In the genomic region with DNA sequence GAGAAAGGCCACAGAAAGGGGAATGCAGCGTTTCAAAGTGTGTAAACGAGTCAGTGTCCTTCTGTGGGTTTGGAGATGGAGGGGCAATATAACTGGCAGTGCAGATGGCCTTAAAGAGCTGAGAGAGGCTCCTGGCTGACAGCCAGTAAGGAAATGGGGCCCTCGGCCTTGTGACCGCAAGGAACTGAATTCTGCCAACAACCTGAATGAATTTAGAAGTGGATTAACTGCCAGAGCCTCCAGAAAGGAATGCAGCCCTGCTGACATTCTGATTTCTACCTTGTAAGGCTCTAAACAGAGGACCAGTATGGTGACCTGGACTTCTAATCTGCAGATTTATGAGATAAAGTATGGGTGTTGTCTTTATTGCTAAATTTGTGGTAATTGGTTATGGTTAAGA, we compare ENCODE assay signal across 8 cellular contexts. TPM values are rescaled to one million over a fixed set of nuclear protein-coding genes. Genes with fewer than 3 reads are reported as not detected.
DNase-seq lines count a peak whose midpoint lies in the region; ATAC-seq, FAIRE-seq and TF ChIP-seq lines count a peak whose summit lies in the region.

No MANE protein-coding gene starts in this region.

- H3K4me1 ChIP-seq in osteoblast (ENCODE audit: insufficient read depth, low read length) = peaks cover 14% of the 10 kb centered on the region
- no peaks in the 10 kb centered on the region for H3K4me1 ChIP-seq in effector memory CD4-positive, alpha-beta T cell (ENCODE audit: control insufficient read depth, insufficient read depth, low read length, poor library complexity, severe bottlenecking)
- H3K4me1 ChIP-seq in right lobe of liver = peaks cover 0 to 12% (median 0%) of the 10 kb centered on the region in 4 donors

- no peak overlapping the region for H3K4me3 ChIP-seq in osteoblast (ENCODE audit: insufficient read depth, low read length)
- no peak overlapping the region for H3K4me3 ChIP-seq in effector memory CD4-positive, alpha-beta T cell (ENCODE audit: insufficient read depth, low read depth, low read length, poor library complexity, severe bottlenecking)
- no peak overlapping the region for H3K4me3 ChIP-seq in right lobe of liver

- H3K36me3 ChIP-seq in osteoblast (ENCODE audit: insufficient read depth, low read length) (no peaks in the 10 kb centered on the region), right lobe of liver (no peaks in the 10 kb centered on the region)
- H3K36me3 ChIP-seq in effector memory CD4-positive, alpha-beta T cell (ENCODE audit: control insufficient read depth, insufficient read depth, low read length) = no peaks in the 10 kb centered on the region

- ATAC-seq in GM18505 (IDR thresholded peaks at IDR 0.05; ENCODE audit: unreplicated experiment) (peak; percentile 55), right lobe of liver (no peak)

- H4K20me1 ChIP-seq in osteoblast (ENCODE audit: insufficient read depth, low read length) = no peaks in the 10 kb centered on the region

- peak overlapping the region in 4 of 5 experiments; percentile 1 to 85 (median 72) for H3K27ac Mint-ChIP-seq in brain

- H3K79me2 ChIP-seq in osteoblast (ENCODE audit: insufficient read depth, low read length) = no peaks in the 10 kb centered on the region

- WGBS in right lobe of liver (ENCODE audit: insufficient coverage, low coverage, low lambda C conversion rate, missing lambda C conversion rate) = 27% methylated on average over 4 of the region's 4 CpGs

- DNase-seq in LHCN-M2 (ENCODE audit: low read depth) (peak; percentile 37), osteoblast (ENCODE audit: insufficient read length, low spot score, missing footprints) (no peak), HTR-8/SVneo (ENCODE audit: insufficient read length, low spot score) (no peak), GM12892 (ENCODE audit: insufficient read length) (no peak), right lobe of liver (no peak)
- no peak for DNase-seq in effector memory CD4-positive, alpha-beta T cell

- no peaks in the 10 kb centered on the region for H3K9me3 Mint-ChIP-seq in brain

- no peaks in the 10 kb centered on the region for H3K27me3 Mint-ChIP-seq in brain

- H3K9me3 ChIP-seq in osteoblast (ENCODE audit: low read depth, low read length) (no peaks in the 10 kb centered on the region), right lobe of liver (no peaks in the 10 kb centered on the region)
- no peaks in the 10 kb centered on the region for H3K9me3 ChIP-seq in effector memory CD4-positive, alpha-beta T cell (ENCODE audit: control insufficient read depth, low read length)

- TF ChIP-seq CTCF in brain (conservative IDR thresholded peaks at IDR 0.05) (no peak), osteoblast (IDR thresholded peaks at IDR 0.05; ENCODE audit: extremely low read depth, low read depth, low read length) (no peak), right lobe of liver (IDR thresholded peaks at IDR 0.05) (no peak)

- peak overlapping the region; percentile 55 for H3K4me2 ChIP-seq in osteoblast (ENCODE audit: insufficient read depth, low read length)

- no peak for TF ChIP-seq POLR2A in GM18505 (IDR thresholded peaks at IDR 0.05; ENCODE audit: borderline replicate concordance, extremely low read depth, insufficient read depth, insufficient read length)
- TF ChIP-seq POLR2A in GM12892 (IDR thresholded peaks at IDR 0.05; ENCODE audit: low read depth, low read length) = no peak
- TF ChIP-seq POLR2A in right lobe of liver (IDR thresholded peaks at IDR 0.05) = no peak

- no peak for FAIRE-seq in HTR-8/SVneo (lab: Jason Lieb, UNC)
- FAIRE-seq in GM12892 (lab: Jason Lieb, UNC) = no peak

- intact Hi-C loops in right lobe of liver (cut with DNase I) = no loop called here

- H3K27me3 ChIP-seq in osteoblast (ENCODE audit: insufficient read depth, low read length) (no peaks in the 10 kb centered on the region), right lobe of liver (no peaks in the 10 kb centered on the region)
- H3K27me3 ChIP-seq in effector memory CD4-positive, alpha-beta T cell (replicated peaks; ENCODE audit: control insufficient read depth, insufficient read depth, low read length, poor library complexity, severe bottlenecking) = no peaks in the 10 kb centered on the region

- H2AFZ ChIP-seq in osteoblast (ENCODE audit: low read length) = peak overlapping the region; percentile 36

- H3K4me3 Mint-ChIP-seq in brain = peak overlapping the region in 2 of 5 experiments; percentile 1 to 2

- H3K36me3 Mint-ChIP-seq in brain = no peaks in the 10 kb centered on the region

- H3K27ac ChIP-seq in osteoblast (ENCODE audit: low read depth, low read length) = peak overlapping the region; percentile 31
- no peak overlapping the region for H3K27ac ChIP-seq in effector memory CD4-positive, alpha-beta T cell (ENCODE audit: insufficient read depth, low read length, poor library complexity, severe bottlenecking)
- H3K27ac ChIP-seq in right lobe of liver = no peak overlapping the region

- peaks cover 33% of the 10 kb centered on the region for H3K4me1 Mint-ChIP-seq in brain

RNA-seq across cellular contexts. Expression of gene NREP, which starts 17.5 kb away (rescaled TPM):
- total RNA-seq in LHCN-M2 (2014; rRNA removed) = 90.2 and 90.5 TPM in 2 replicates
- polyA plus RNA-seq in LHCN-M2 (2012) = 167 TPM
- 283 TPM for polyA plus RNA-seq in brain (ENCODE audit: insufficient read depth, low read depth, low replicate concordance)
- 150 and 182 TPM in 2 replicates for total RNA-seq in osteoblast
- polyA plus RNA-seq in GM12892 (2012; ENCODE audit: missing spikeins) = 52.6 TPM
- 10 to 100 TPM in 1 of 6 experiments, 1 to 10 TPM in 5; 2.2 to 24.6 (median 7.7) TPM for total RNA-seq in right lobe of liver
